In genomic region chr18:25284278-25284677, GRCh38 we compare ENCODE assay signal across 18 cellular contexts.
DNase-seq lines count a peak whose midpoint lies in the region; ATAC-seq, FAIRE-seq and TF ChIP-seq lines count a peak whose summit lies in the region.
"Had no signal": no experiment of that assay in that cellular context is flagged by ENCODE, and none has a peak within 500 bp of the region (broad histone marks: within the 10 kb centered on the region; RNA-seq: fewer than 3 reads in every experiment).

No MANE protein-coding gene starts in this region.

- H2AK5ac ChIP-seq in H1 (ENCODE audit: low read depth, low read length) = no peak overlapping the region
- no peak overlapping the region for H2AK5ac ChIP-seq in mesenchymal stem cell (ENCODE audit: low read length, severe bottlenecking)

- H3K23me2 ChIP-seq in H1 (ENCODE audit: low read depth, low read length) = no peaks in the 10 kb centered on the region

- H3K9ac ChIP-seq in H1 (replicated peaks in 1 of 4; ENCODE audit: extremely low read depth in 1 of 4, low read depth in 3 of 4, low read length in 3 of 4) (no peak overlapping the region), mesenchymal stem cell (ENCODE audit: low read length) (peak overlapping the region; percentile 94), smooth muscle cell (ENCODE audit: low read depth) (no peak overlapping the region)

- H3K27me3 ChIP-seq in H1 (replicated peaks in 1 of 4; ENCODE audit: control insufficient read depth in 3 of 4, extremely low read depth in 1 of 4, insufficient read depth in 3 of 4, low read length in 3 of 4) (no peaks in the 10 kb centered on the region), mesenchymal stem cell (ENCODE audit: control insufficient read depth in 1 of 2, insufficient read depth in 1 of 2, low read length in 2 of 2) (no peaks in the 10 kb centered on the region), smooth muscle cell (ENCODE audit: low read depth) (no peaks in the 10 kb centered on the region)
- H3K27me3 ChIP-seq: BE2C, colonic mucosa had no signal

- no peak overlapping the region for H3K14ac ChIP-seq in H1 (ENCODE audit: insufficient read length)
- no peak overlapping the region for H3K14ac ChIP-seq in mesenchymal stem cell (ENCODE audit: low read length in 2 of 2)

- no peak overlapping the region for H3K27ac ChIP-seq in H1 (ENCODE audit: low read depth, low read length)
- no peak overlapping the region for H3K27ac ChIP-seq in mesenchymal stem cell (ENCODE audit: low read length, poor library complexity, severe bottlenecking)
- H3K27ac ChIP-seq in smooth muscle cell (ENCODE audit: low read depth) = no peak overlapping the region
- H3K27ac ChIP-seq: 22Rv1, colonic mucosa, WERI-Rb-1 had no signal

- no peaks in the 10 kb centered on the region for H4K20me1 ChIP-seq in H1 (replicated peaks in 1 of 2; ENCODE audit: control insufficient read depth in 1 of 2, insufficient read depth in 2 of 2, low read length in 2 of 2)
- H4K20me1 ChIP-seq in smooth muscle cell (ENCODE audit: low read depth) = peaks cover 37% of the 10 kb centered on the region

- H2BK120ac ChIP-seq in H1 (replicated peaks; ENCODE audit: low read depth, low read length) (peak overlapping the region; percentile 52), mesenchymal stem cell (ENCODE audit: low read depth, low read length) (no peak overlapping the region)

- no peak for TF ChIP-seq EP300 in H1 (IDR thresholded peaks at IDR 0.05; ENCODE audit: borderline replicate concordance in 1 of 2, low read depth in 2 of 2, low read length in 2 of 2)

- H3K79me2 ChIP-seq in H1 (ENCODE audit: control insufficient read depth in 1 of 2, insufficient read depth in 2 of 2, low read length in 2 of 2) (no peaks in the 10 kb centered on the region), smooth muscle cell (ENCODE audit: low read depth) (peaks cover 38% of the 10 kb centered on the region)

- H3K23ac ChIP-seq in H1 (ENCODE audit: insufficient read length) (no peak overlapping the region), mesenchymal stem cell (ENCODE audit: low read length in 2 of 2) (no peak overlapping the region)

- CTCF ChIA-PET in H1 (lab: Charles Lee; ENCODE audit: partially characterized antibody) = interaction anchor here (1.0 kb wide), 1 partner anchor 60 kb away, joined by 3 read pairs; no protein-coding TSS in a partner anchor

- H2BK5ac ChIP-seq in H1 (ENCODE audit: low read depth, low read length) (peak overlapping the region; percentile 21; the same call in 1 of the 2 replicates), mesenchymal stem cell (ENCODE audit: low read depth, low read length, poor library complexity, severe bottlenecking) (no peak overlapping the region)

- no peak for TF ChIP-seq POLR2A in H1 (IDR thresholded peaks at IDR 0.05; ENCODE audit: control extremely low read depth in 1 of 2, low read depth in 2 of 2, low read length in 2 of 2)

- no peak overlapping the region for H3K4ac ChIP-seq in H1 (replicated peaks; ENCODE audit: insufficient read length, low read depth, low read length)
- H3K4ac ChIP-seq in mesenchymal stem cell (ENCODE audit: low read depth in 1 of 2, low read length in 2 of 2) = no peak overlapping the region

- no peak overlapping the region for H2BK20ac ChIP-seq in H1 (ENCODE audit: low read length)

- H4K8ac ChIP-seq in H1 (ENCODE audit: extremely low read depth, insufficient read depth, low read length) (no peak overlapping the region), mesenchymal stem cell (ENCODE audit: low read length) (no peak overlapping the region)

- H4K91ac ChIP-seq in H1 (replicated peaks; ENCODE audit: insufficient read length, low read length) = peak overlapping the region; percentile 85
- H4K91ac ChIP-seq in mesenchymal stem cell (ENCODE audit: low read length) = no peak overlapping the region

- H3K18ac ChIP-seq in H1 (ENCODE audit: extremely low read depth, low read length) (no peak overlapping the region; the same call in 1 of the 2 replicates), mesenchymal stem cell (ENCODE audit: low read depth in 1 of 2, low read length in 2 of 2) (no peak overlapping the region)

- no peak overlapping the region for H2BK15ac ChIP-seq in H1 (ENCODE audit: low read length)
- H2BK15ac ChIP-seq in mesenchymal stem cell (ENCODE audit: low read depth, poor library complexity, severe bottlenecking) = no peak overlapping the region

- H3K36me3 ChIP-seq in H1 (ENCODE audit: control insufficient read depth in 2 of 4, insufficient read depth in 4 of 4, low read length in 3 of 4) (no peaks in the 10 kb centered on the region), mesenchymal stem cell (ENCODE audit: control insufficient read depth in 1 of 2, insufficient read depth in 2 of 2, low read depth in 1 of 2, low read length in 2 of 2) (peaks cover 0 to 3% of the 10 kb centered on the region in 2 experiments), smooth muscle cell (ENCODE audit: low read depth) (no peaks in the 10 kb centered on the region)
- H3K36me3 ChIP-seq: BE2C, colonic mucosa, WERI-Rb-1 had no signal

- H3F3A ChIP-seq in smooth muscle cell (ENCODE audit: low read depth) = peaks cover 11% of the 10 kb centered on the region

- POLR2A ChIA-PET in H1 (lab: Charles Lee; ENCODE audit: partially characterized antibody) = no interaction called here

- no peak for ATAC-seq in HG02623 (IDR thresholded peaks at IDR 0.05; ENCODE audit: unreplicated experiment)
- ATAC-seq: activated CD8-positive, alpha-beta T cell treated with anti-CD3 and anti-CD28 coated beads for 36 hours had no signal

- TF ChIP-seq RAD21 in H1 (IDR thresholded peaks at IDR 0.05 in 1 of 2, conservative IDR thresholded peaks at IDR 0.05 in 1 of 2; ENCODE audit: low read depth in 2 of 2, low read length in 2 of 2) = no peak

- H3K9me3 ChIP-seq in H1 (ENCODE audit: insufficient read depth in 2 of 2, low read depth in 1 of 2, low read length in 1 of 2) (no peaks in the 10 kb centered on the region), mesenchymal stem cell (ENCODE audit: control insufficient read depth, low read length) (no peaks in the 10 kb centered on the region), smooth muscle cell (replicated peaks; ENCODE audit: low read depth) (no peaks in the 10 kb centered on the region)
- H3K9me3 ChIP-seq: BE2C, colonic mucosa had no signal

- H3K4me2 ChIP-seq in H1 (ENCODE audit: insufficient read depth in 1 of 2, low read depth in 2 of 2, low read length in 2 of 2) (peak overlapping the region; percentile 25 to 51; a peak in 2 of 4 replicates), mesenchymal stem cell (ENCODE audit: low read length, poor library complexity, severe bottlenecking) (no peak overlapping the region), smooth muscle cell (peak overlapping the region; percentile 50)

- TF ChIP-seq CTCF in H1 (IDR thresholded peaks at IDR 0.05; ENCODE audit: control extremely low read depth in 1 of 3, insufficient read depth in 1 of 3, low read depth in 1 of 3, low read length in 3 of 3) (no peak), smooth muscle cell (IDR thresholded peaks at IDR 0.05; ENCODE audit: borderline replicate concordance, insufficient read depth, poor library complexity, severe bottlenecking) (no peak)

- DNase-seq in DMS79 treated with DMSO at 0.1 percent for 48 hours (lab: John Stamatoyannopoulos, UW) (peak; percentile 77), DMS79 (lab: John Stamatoyannopoulos, UW) (no peak), H1 (ENCODE audit: low read depth in 1 of 2, low spot score in 2 of 2) (no peak), mesenchymal stem cell (no peak), smooth muscle cell (lab: John Stamatoyannopoulos, UW; ENCODE audit: unreplicated experiment) (no peak), HT-29 (ENCODE audit: low spot score) (no peak)
- no peak for DNase-seq in activated CD4-positive, CD25-positive, alpha-beta regulatory T cell treated with anti-CD3 and anti-CD28 coated beads, Interleukin-2, amount 50 U/mL, for 72 hours
- DNase-seq: activated CD8-positive, alpha-beta T cell treated with anti-CD3 and anti-CD28 coated beads for 36 hours; activated T-cell treated with anti-CD3 and anti-CD28 coated beads, Interleukin-2, amount 50 U/mL, for 24 hours; BE2C; colonic mucosa; NCI-H2029 treated with DMSO at 0.1 percent for 48 hours; NCI-H526 treated with DMSO at 0.1 percent for 48 hours; nucleus accumbens; stimulated activated CD4-positive, alpha-beta T cell treated with anti-CD3 and anti-CD28 coated beads, Interleukin-4, amount 100 ng/mL, for 1 hour; WERI-Rb-1 had no signal

- H2AFZ ChIP-seq in H1 (ENCODE audit: low read length) = no peak overlapping the region
- no peak overlapping the region for H2AFZ ChIP-seq in mesenchymal stem cell (ENCODE audit: low read depth, low read length)
- no peak overlapping the region for H2AFZ ChIP-seq in smooth muscle cell (ENCODE audit: low read depth)

- H3K4me1 ChIP-seq in H1 (replicated peaks in 1 of 4; ENCODE audit: control insufficient read depth in 3 of 4, insufficient read depth in 4 of 4, low read length in 3 of 4) = peaks cover 8 to 31% (median 25%) of the 10 kb centered on the region in 4 experiments
- peaks cover 5% of the 10 kb centered on the region for H3K4me1 ChIP-seq in mesenchymal stem cell (ENCODE audit: control insufficient read depth, insufficient read depth, low read depth, low read length)
- H3K4me1 ChIP-seq in smooth muscle cell (ENCODE audit: low read depth) = peaks cover 72% of the 10 kb centered on the region
- H3K4me1 ChIP-seq: BE2C, colonic mucosa had no signal

- H3K56ac ChIP-seq in H1 (replicated peaks; ENCODE audit: insufficient read length, low read depth, low read length) = no peak overlapping the region

- 74% methylated on average over 7 of the region's 7 CpGs; no CpG with 5 or more reads in 1 of the 2 experiments for WGBS in H1 (ENCODE audit: extremely low coverage in 1 of 2, insufficient coverage in 1 of 2, insufficient read length in 1 of 2, insufficient replicate concordance in 2 of 2, low coverage in 1 of 2, low lambda C conversion rate in 2 of 2, missing lambda C conversion rate in 1 of 2), 2 experiments
- 84% methylated on average over 7 of the region's 7 CpGs for WGBS in mesenchymal stem cell
- 97% methylated on average over 7 of the region's 7 CpGs for WGBS in smooth muscle cell (ENCODE audit: low lambda C conversion rate)

- 0 out of 8 replicates have a peak overlapping the region, but pooled peaks of 1 of the 4 experiments have one; percentile 24 for H3K4me3 ChIP-seq in H1 (ENCODE audit: extremely low read depth in 1 of 4, insufficient read depth in 2 of 4, low read depth in 3 of 4, low read length in 4 of 4)
- H3K4me3 ChIP-seq in mesenchymal stem cell (ENCODE audit: insufficient read depth in 1 of 2, low read depth in 1 of 2, low read length in 2 of 2) = peak overlapping the region in 1 of 2 experiments; percentile 72
- no peak overlapping the region for H3K4me3 ChIP-seq in smooth muscle cell
- H3K4me3 ChIP-seq: colonic mucosa had no signal

- H3K79me1 ChIP-seq in H1 (ENCODE audit: low read depth, low read length) = no peaks in the 10 kb centered on the region
- H3K79me1 ChIP-seq in mesenchymal stem cell (replicated peaks; ENCODE audit: low read length, poor library complexity, severe bottlenecking) = peaks cover 35% of the 10 kb centered on the region

- no peak overlapping the region for H4K5ac ChIP-seq in H1 (ENCODE audit: insufficient read length, low read depth, low read length)

- no peak for FAIRE-seq in H1 (lab: Jason Lieb, UNC)

- no peak overlapping the region for H2BK12ac ChIP-seq in H1 (ENCODE audit: low read depth, low read length)
- no peak overlapping the region for H2BK12ac ChIP-seq in mesenchymal stem cell (ENCODE audit: low read length in 2 of 2)

TF ChIP-seq in H1, 55 proteins besides CTCF, POLR2A, EP300 and RAD21 (continues in another document):
- TF ChIP-seq SIRT6 (IDR thresholded peaks at IDR 0.05; ENCODE audit: low read length) = no peak
